ENCODE assay signal across 13 cellular contexts in the genomic region with DNA sequence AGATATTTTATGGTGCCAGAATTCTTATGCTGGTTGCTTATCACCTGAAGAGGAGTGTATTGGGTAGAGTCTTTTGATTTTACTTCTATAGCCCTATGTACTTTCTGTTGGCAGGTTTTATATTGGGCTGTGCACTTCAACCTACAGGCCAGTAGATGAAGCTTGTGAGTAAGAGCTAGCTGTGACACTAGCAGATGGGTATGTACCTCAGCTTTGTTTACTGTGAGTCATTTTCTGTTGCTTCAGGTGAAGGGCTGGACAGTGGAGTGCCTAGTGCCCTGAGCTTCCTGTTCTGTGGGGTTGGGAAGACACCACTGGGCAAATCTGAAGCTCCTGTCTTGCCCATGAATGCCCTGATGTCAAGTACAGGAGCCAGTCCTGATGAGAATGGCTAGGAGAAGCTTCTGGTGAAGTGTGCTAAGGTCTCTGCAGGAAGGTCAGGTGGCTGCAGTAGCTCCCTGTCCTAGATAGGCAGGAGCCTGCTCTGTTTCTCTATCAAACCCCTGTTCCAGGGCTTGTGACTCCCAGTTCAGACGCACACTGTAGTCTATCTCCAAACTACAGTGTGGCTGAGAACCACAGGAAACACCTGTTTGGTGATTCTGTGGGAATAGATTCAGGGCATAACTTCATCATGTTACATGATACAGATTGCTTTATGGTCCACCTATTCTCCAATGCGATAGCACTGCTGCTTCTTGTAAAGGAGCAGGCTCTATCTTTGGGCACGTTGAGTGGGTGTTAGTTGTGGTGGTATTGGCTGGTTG.
DNase-seq lines count a peak whose midpoint lies in the region; ATAC-seq and TF ChIP-seq lines count a peak whose summit lies in the region.
"Had no signal": no experiment of that assay in that cellular context is flagged by ENCODE, and none has a peak within 500 bp of the region (broad histone marks: within the 10 kb centered on the region; RNA-seq: fewer than 3 reads in every experiment).

No MANE protein-coding gene starts in this region.

- no peak overlapping the region for H3K4me3 ChIP-seq in MG63
- H3K4me3 ChIP-seq in endodermal cell (ENCODE audit: low read length), result no peak overlapping the region
- no peak overlapping the region for H3K4me3 ChIP-seq in mucosa of descending colon
- no peak overlapping the region for H3K4me3 ChIP-seq in right cardiac atrium (ENCODE audit: low read length)
- H3K4me3 ChIP-seq: dorsolateral prefrontal cortex had no signal

- TF ChIP-seq CTCF in endodermal cell (conservative IDR thresholded peaks at IDR 0.05) (peak; percentile 15), mucosa of descending colon (IDR thresholded peaks at IDR 0.05) (no peak)

- no peaks in the 10 kb centered on the region for H3K36me3 Mint-ChIP-seq in endodermal cell (ENCODE audit: low read depth)
- H3K36me3 Mint-ChIP-seq: activated naive CD4-positive, alpha-beta T cell treated with anti-CD3 and anti-CD28 coated beads, Interleukin-2, amount 50 U/mL, for 24 hours; naive thymus-derived CD8-positive, alpha-beta T cell had no signal

- H3K36me3 ChIP-seq in MG63, result no peaks in the 10 kb centered on the region; the same call in 1 of the 2 replicates
- H3K36me3 ChIP-seq in endodermal cell (ENCODE audit: control insufficient read depth, insufficient read depth, low read length), result no peaks in the 10 kb centered on the region
- H3K36me3 ChIP-seq in mucosa of descending colon (ENCODE audit: low read depth), result no peaks in the 10 kb centered on the region

- no peak overlapping the region for H3K27ac ChIP-seq in endodermal cell (ENCODE audit: low read depth, low read length)
- no peak overlapping the region for H3K27ac ChIP-seq in right cardiac atrium (ENCODE audit: low read length)
- H3K27ac ChIP-seq: dorsolateral prefrontal cortex had no signal

- H3K9ac ChIP-seq in endodermal cell (ENCODE audit: extremely low read depth, low read length, poor library complexity, severe bottlenecking), result no peak overlapping the region

- H3K9me3 ChIP-seq in MG63, result peaks cover 4% of the 10 kb centered on the region; the same call in 1 of the 2 replicates
- no peaks in the 10 kb centered on the region for H3K9me3 ChIP-seq in endodermal cell (ENCODE audit: control insufficient read depth, low read length)
- H3K9me3 ChIP-seq in mucosa of descending colon, result no peaks in the 10 kb centered on the region
- H3K9me3 ChIP-seq in right cardiac atrium (ENCODE audit: control insufficient read depth, low read length), result no peaks in the 10 kb centered on the region

- 85 to 100% methylated on average over 1 to 3 of the region's 3 CpGs for WGBS in endodermal cell (ENCODE audit: insufficient coverage in 1 of 2, insufficient read length in 1 of 2), 2 experiments
- 78% methylated on average over 3 of the region's 3 CpGs for WGBS in right cardiac atrium

- no peak overlapping the region for H3K4me3 Mint-ChIP-seq in endodermal cell
- H3K4me3 Mint-ChIP-seq: activated CD4-positive, alpha-beta memory T cell treated with anti-CD3 and anti-CD28 coated beads, Interleukin-2, amount 10 ng/mL, durations not matched to agents 7 days and 5 days; activated naive CD4-positive, alpha-beta T cell treated with anti-CD3 and anti-CD28 coated beads, Interleukin-2, amount 50 U/mL, for 24 hours; naive thymus-derived CD8-positive, alpha-beta T cell had no signal

- H3K4me1 ChIP-seq in endodermal cell (ENCODE audit: control insufficient read depth, insufficient read depth, low read length) (no peaks in the 10 kb centered on the region), mucosa of descending colon (ENCODE audit: low read depth) (no peaks in the 10 kb centered on the region), right cardiac atrium (ENCODE audit: control insufficient read depth, insufficient read depth, low read length) (no peaks in the 10 kb centered on the region)

- H3K27ac Mint-ChIP-seq in endodermal cell, result no peak overlapping the region
- H3K27ac Mint-ChIP-seq: activated CD4-positive, alpha-beta memory T cell treated with anti-CD3 and anti-CD28 coated beads, Interleukin-2, amount 10 ng/mL, durations not matched to agents 7 days and 5 days; activated naive CD4-positive, alpha-beta T cell treated with anti-CD3 and anti-CD28 coated beads, Interleukin-2, amount 50 U/mL, for 24 hours; naive thymus-derived CD8-positive, alpha-beta T cell had no signal

- ATAC-seq in mucosa of descending colon, result peak; percentile 90
- ATAC-seq in HG03439 (IDR thresholded peaks at IDR 0.05; ENCODE audit: unreplicated experiment), result no peak
- ATAC-seq in right cardiac atrium, result no peak
- ATAC-seq: naive thymus-derived CD8-positive, alpha-beta T cell had no signal

- H3K27me3 Mint-ChIP-seq in endodermal cell (ENCODE audit: insufficient read depth), result peaks cover 4% of the 10 kb centered on the region
- H3K27me3 Mint-ChIP-seq: activated CD4-positive, alpha-beta memory T cell treated with anti-CD3 and anti-CD28 coated beads, Interleukin-2, amount 10 ng/mL, durations not matched to agents 7 days and 5 days; activated naive CD4-positive, alpha-beta T cell treated with anti-CD3 and anti-CD28 coated beads, Interleukin-2, amount 50 U/mL, for 24 hours; naive thymus-derived CD8-positive, alpha-beta T cell had no signal

- H3K4me1 Mint-ChIP-seq in endodermal cell, result no peaks in the 10 kb centered on the region
- H3K4me1 Mint-ChIP-seq: activated CD4-positive, alpha-beta memory T cell treated with anti-CD3 and anti-CD28 coated beads, Interleukin-2, amount 10 ng/mL, durations not matched to agents 7 days and 5 days; activated naive CD4-positive, alpha-beta T cell treated with anti-CD3 and anti-CD28 coated beads, Interleukin-2, amount 50 U/mL, for 24 hours; naive thymus-derived CD8-positive, alpha-beta T cell had no signal

- H3K27me3 ChIP-seq in MG63 (no peaks in the 10 kb centered on the region), endodermal cell (ENCODE audit: control insufficient read depth, insufficient read depth, low read length, poor library complexity, severe bottlenecking) (no peaks in the 10 kb centered on the region), right cardiac atrium (ENCODE audit: control insufficient read depth, insufficient read depth) (no peaks in the 10 kb centered on the region)

- no peaks in the 10 kb centered on the region for H3K9me3 Mint-ChIP-seq in endodermal cell

- intact Hi-C loops in mucosa of descending colon (cut with DNase I, micrococcal nuclease), result no loop called here
- intact Hi-C loops in right cardiac atrium (cut with DNase I), result no loop called here

- peak; percentile 2 for DNase-seq in GM03348 (ENCODE audit: low spot score)
- peak; percentile 30 for DNase-seq in MG63
- no peak for DNase-seq in endodermal cell
- no peak for DNase-seq in mucosa of descending colon
- DNase-seq in right cardiac atrium, result no peak
- no peak for DNase-seq in anterior cingulate cortex (lab: John Stamatoyannopoulos, UW)
- DNase-seq: activated CD4-positive, alpha-beta memory T cell treated with anti-CD3 and anti-CD28 coated beads, Interleukin-2, amount 10 ng/mL, durations not matched to agents 7 days and 5 days; dorsolateral prefrontal cortex; naive thymus-derived CD8-positive, alpha-beta T cell; NCI-H524 treated with DMSO at 0.1 percent for 48 hours; T-helper 1 cell had no signal

Comparison
In these comparisons a context has a peak if more than half of its experiments do, and no peak if none do; other contexts are left out.
1. DNase-seq: peak in GM03348 (single experiment) and MG63 (single experiment); none in endodermal cell (single experiment), mucosa of descending colon (0 of 3), right cardiac atrium (0 of 3) and anterior cingulate cortex (0 of 58).